In genomic region chr1:25030674-25031589, GRCh38 we compare ENCODE assay signal across 8 cellular contexts.
A peak's percentile ranks its signal among the peaks of the same experiment; 100 is the strongest.
DNase-seq lines count a peak whose midpoint lies in the region; ATAC-seq lines count a peak whose summit lies in the region.

No MANE protein-coding gene starts in this region.

- peak overlapping the region; percentile 89 for H3K27ac Mint-ChIP-seq in activated CD4-positive, alpha-beta T cell treated with anti-CD3 and anti-CD28 coated beads for 36 hours

- peaks cover 4% of the 10 kb centered on the region for H3K36me3 Mint-ChIP-seq in activated CD4-positive, alpha-beta T cell treated with anti-CD3 and anti-CD28 coated beads for 36 hours (ENCODE audit: low read depth)

- peak; percentile 89 for DNase-seq in activated CD4-positive, alpha-beta T cell treated with anti-CD3 and anti-CD28 coated beads for 36 hours
- DNase-seq in NCI-H345 (lab: John Stamatoyannopoulos, UW) = no peak
- no peak for DNase-seq in nucleus accumbens (lab: John Stamatoyannopoulos, UW)
- no peak for DNase-seq in OCI-M1 (lab: John Stamatoyannopoulos, UW)

- no peak overlapping the region for H3K4me3 Mint-ChIP-seq in activated CD4-positive, alpha-beta T cell treated with anti-CD3 and anti-CD28 coated beads for 36 hours

- peak; percentile 31 for ATAC-seq in GM18870 (IDR thresholded peaks at IDR 0.05; ENCODE audit: unreplicated experiment)
- peak; percentile 36 for ATAC-seq in HG03064 (IDR thresholded peaks at IDR 0.05; ENCODE audit: low read depth, unreplicated experiment)
- ATAC-seq in activated CD4-positive, alpha-beta T cell treated with anti-CD3 and anti-CD28 coated beads for 36 hours = peak; percentile 79
- ATAC-seq in esophagus mucosa = peak; percentile 68
- no peak for ATAC-seq in HG02884 (IDR thresholded peaks at IDR 0.05; ENCODE audit: unreplicated experiment)

- no peaks in the 10 kb centered on the region for H3K27me3 Mint-ChIP-seq in activated CD4-positive, alpha-beta T cell treated with anti-CD3 and anti-CD28 coated beads for 36 hours

- no peaks in the 10 kb centered on the region for H3K9me3 Mint-ChIP-seq in activated CD4-positive, alpha-beta T cell treated with anti-CD3 and anti-CD28 coated beads for 36 hours (ENCODE audit: low read depth)

- H3K4me1 Mint-ChIP-seq in activated CD4-positive, alpha-beta T cell treated with anti-CD3 and anti-CD28 coated beads for 36 hours = peaks cover 78% of the 10 kb centered on the region

- intact Hi-C loops in activated CD4-positive, alpha-beta T cell treated with anti-CD3 and anti-CD28 coated beads for 36 hours (cut with DNase I, micrococcal nuclease) = loop anchor here (1.0 to 10.0 kb wide), 9 partner anchors 9 to 616 kb away; partner anchors contain the start of genes NIPAL3 (in 1 of the 2), RUNX3 (in 1 of the 2) and STPG1 (in 1 of the 2)

- POLR2A ChIA-PET in activated CD4-positive, alpha-beta T cell treated with anti-CD3 and anti-CD28 coated beads for 36 hours (lab: Charles Lee) = interaction anchor here (0.6 to 1.0 kb wide), 3 partner anchors 14 to 102 kb away, joined by 3 to 5 read pairs (median 4); no protein-coding TSS in a partner anchor

- CTCF ChIA-PET in activated CD4-positive, alpha-beta T cell treated with anti-CD3 and anti-CD28 coated beads for 36 hours (lab: Charles Lee) = interaction anchor here (0.7 to 8.1 kb wide), 2 partner anchors 67 to 84 kb away, joined by 3 to 96 read pairs; no protein-coding TSS in a partner anchor
